ENCODE assay signal across 15 cellular contexts in genomic region chr2:44927979-44928659, GRCh38. TPM values are rescaled to one million over a fixed set of nuclear protein-coding genes. Genes with fewer than 3 reads are reported as not detected.
DNase-seq lines count a peak whose midpoint lies in the region; ATAC-seq and TF ChIP-seq lines count a peak whose summit lies in the region.
"Had no signal": no experiment of that assay in that cellular context is flagged by ENCODE, and none has a peak within 500 bp of the region (broad histone marks: within the 10 kb centered on the region; RNA-seq: fewer than 3 reads in every experiment).

No MANE protein-coding gene starts in this region.

- intact Hi-C loops in IMR-90 (cut with micrococcal nuclease) (no loop called here), right cardiac atrium (cut with DNase I) (no loop called here)

- CTCF ChIA-PET in IMR-90 (lab: Yijun Ruan, JAX), result interaction anchor here (0.6 kb wide), 1 partner anchor 33 kb away, joined by 3 read pairs; no protein-coding TSS in a partner anchor

- TF ChIP-seq RAD21 in IMR-90 (IDR thresholded peaks at IDR 0.05; ENCODE audit: low read length), result no peak

- peak; percentile 70 for DNase-seq in ELF-1 (ENCODE audit: low read depth, low spot score)
- DNase-seq in IMR-90, result no peak
- DNase-seq in right cardiac atrium, result no peak
- peak; percentile 92 for DNase-seq in retina
- no peak for DNase-seq in NK-92 treated with Interleukin-12 subunit alpha and Interleukin-12 subunit beta, amount 100 ng/mL, for 24 hours (lab: John Stamatoyannopoulos, UW)
- DNase-seq in UCSD-AML1 (lab: John Stamatoyannopoulos, UW; ENCODE audit: unreplicated experiment), result no peak
- DNase-seq in DMS79 treated with DMSO at 0.1 percent for 48 hours (lab: John Stamatoyannopoulos, UW), result no peak
- DNase-seq: body of pancreas; C1 segment of cervical spinal cord; NCI-H1048; occipital lobe; stimulated activated CD4-positive, alpha-beta T cell treated with anti-CD3 and anti-CD28 coated beads, Interleukin-2, amount 100 ng/mL, for 48 hours had no signal

- H3K79me1 ChIP-seq in IMR-90 (ENCODE audit: low read depth in 1 of 2, low read length in 2 of 2), result no peaks in the 10 kb centered on the region

- no peak overlapping the region for H2BK5ac ChIP-seq in IMR-90 (ENCODE audit: low read depth, low read length, poor library complexity, severe bottlenecking)

- no peak overlapping the region for H3K56ac ChIP-seq in IMR-90 (ENCODE audit: extremely low read depth, insufficient read depth, low read length)

- H3K36me3 ChIP-seq in IMR-90 (ENCODE audit: control insufficient read depth, insufficient read depth, low read length), result no peaks in the 10 kb centered on the region

- no peak overlapping the region for H3K27ac ChIP-seq in IMR-90 (ENCODE audit: insufficient read depth, low read length)
- no peak overlapping the region for H3K27ac ChIP-seq in right cardiac atrium (ENCODE audit: low read length)
- H3K27ac ChIP-seq: body of pancreas had no signal

- H2AK9ac ChIP-seq in IMR-90 (replicated peaks; ENCODE audit: low read depth, low read length, poor library complexity), result no peak overlapping the region

- no peak overlapping the region for H4K5ac ChIP-seq in IMR-90 (ENCODE audit: low read depth, low read length)

- ATAC-seq in IMR-90 (ENCODE audit: low read depth), result no peak
- ATAC-seq in right cardiac atrium, result no peak
- ATAC-seq in HG02798 (IDR thresholded peaks at IDR 0.05; ENCODE audit: poor library complexity, unreplicated experiment), result no peak
- ATAC-seq: stimulated activated effector memory CD8-positive, alpha-beta T cell treated with anti-CD3 and anti-CD28 coated beads, Interleukin-12 subunit alpha, Interleukin-12 subunit beta, amount 100 ng/mL, for 72 hours had no signal

- H3K4ac ChIP-seq in IMR-90 (ENCODE audit: low read depth, low read length), result no peak overlapping the region

- no peaks in the 10 kb centered on the region for H3K9me1 ChIP-seq in IMR-90 (ENCODE audit: insufficient read depth, low read length)

- peaks cover 2% of the 10 kb centered on the region for H3K9me3 ChIP-seq in IMR-90 (ENCODE audit: control insufficient read depth, insufficient read depth, low read length)
- H3K9me3 ChIP-seq in right cardiac atrium (ENCODE audit: control insufficient read depth, low read length), result no peaks in the 10 kb centered on the region
- H3K9me3 ChIP-seq: body of pancreas had no signal

- no peak overlapping the region for H3K9ac ChIP-seq in IMR-90 (ENCODE audit: low read depth, low read length)

- BruUV-seq in IMR-90 (replicated peaks; lab: Mats Ljungman, UMichigan), result no TSS peak

- H3K18ac ChIP-seq in IMR-90 (ENCODE audit: low read depth, low read length), result no peak overlapping the region

- TF ChIP-seq CTCF in IMR-90 (conservative IDR thresholded peaks at IDR 0.05; ENCODE audit: low read depth, low read length), result no peak

- in situ Hi-C loops in IMR-90 (cut with MboI; ENCODE audit: low sequenced_read_pairs), result no loop called here

- peaks cover 83% of the 10 kb centered on the region for H3K27me3 ChIP-seq in IMR-90 (ENCODE audit: control insufficient read depth, insufficient read depth, low read length)
- H3K27me3 ChIP-seq in right cardiac atrium (ENCODE audit: control insufficient read depth, insufficient read depth), result peaks cover 9% of the 10 kb centered on the region

- H4K8ac ChIP-seq in IMR-90 (ENCODE audit: low read depth in 2 of 2, low read length in 2 of 2), result no peak overlapping the region

- no peak overlapping the region for H4K91ac ChIP-seq in IMR-90 (ENCODE audit: insufficient read depth, low read depth, low read length)

- no peak overlapping the region for H2BK20ac ChIP-seq in IMR-90 (ENCODE audit: low read depth, low read length)

- H3K4me3 ChIP-seq in IMR-90 (ENCODE audit: insufficient read depth, low read depth, low read length) (no peak overlapping the region), right cardiac atrium (ENCODE audit: low read length) (peak overlapping the region; percentile 29)

- H3K23ac ChIP-seq in IMR-90 (ENCODE audit: low read depth, low read length), result no peak overlapping the region

- 4% methylated on average over 11 of the region's 44 CpGs; no CpG with 5 or more reads in 1 of the 2 experiments for WGBS in IMR-90 (ENCODE audit: extremely low coverage in 2 of 2, insufficient read length in 1 of 2), 2 experiments
- WGBS in right cardiac atrium, result 5% methylated on average over 44 of the region's 44 CpGs

- peak overlapping the region; percentile 11 for H2AFZ ChIP-seq in IMR-90 (replicated peaks; ENCODE audit: low read length, poor library complexity)

- no peak overlapping the region for H2BK120ac ChIP-seq in IMR-90 (ENCODE audit: low read depth, low read length)

- peak overlapping the region; percentile 28; the same call in 1 of the 2 replicates for H3K4me2 ChIP-seq in IMR-90 (ENCODE audit: low read depth, low read length)

- no peak overlapping the region for H2AK5ac ChIP-seq in IMR-90 (ENCODE audit: low read depth, low read length)

- dilution Hi-C loops in IMR-90 (cut with HindIII; ENCODE audit: low sequenced_read_pairs, unreplicated experiment), result no loop called here

- H3K14ac ChIP-seq in IMR-90 (replicated peaks; ENCODE audit: low read depth, low read length), result no peak overlapping the region

- no peaks in the 10 kb centered on the region for H4K20me1 ChIP-seq in IMR-90 (ENCODE audit: insufficient read depth, low read length)

- no peak for TF ChIP-seq POLR2A in IMR-90 (IDR thresholded peaks at IDR 0.05; ENCODE audit: low read depth, low read length)

- POLR2A ChIA-PET in IMR-90 (lab: Charles Lee; ENCODE audit: unreplicated experiment), result no interaction called here

- H3K4me1 ChIP-seq in IMR-90 (ENCODE audit: control insufficient read depth, insufficient read depth, low read length) (no peaks in the 10 kb centered on the region), right cardiac atrium (ENCODE audit: control insufficient read depth, insufficient read depth, low read length) (no peaks in the 10 kb centered on the region)

- H2BK15ac ChIP-seq in IMR-90 (ENCODE audit: low read depth, low read length), result no peak overlapping the region

TF ChIP-seq in IMR-90, 13 proteins besides CTCF, POLR2A, EP300 and RAD21:
- TF ChIP-seq RFX5 (IDR thresholded peaks at IDR 0.05; ENCODE audit: low read depth, low read length) (no peak), MAZ (IDR thresholded peaks at IDR 0.05; ENCODE audit: borderline replicate concordance, low read depth, low read length) (no peak), BHLHE40 (IDR thresholded peaks at IDR 0.05; ENCODE audit: low read depth, low read length) (no peak), CEBPB (IDR thresholded peaks at IDR 0.05; ENCODE audit: low read depth, low read length) (no peak), ELK1 (IDR thresholded peaks at IDR 0.05; ENCODE audit: borderline replicate concordance, low read depth, low read length) (no peak), NFE2L2 (IDR thresholded peaks at IDR 0.05; ENCODE audit: low read depth, low read length) (no peak), CHD1 (IDR thresholded peaks at IDR 0.05; ENCODE audit: low read depth, low read length) (no peak), MXI1 (IDR thresholded peaks at IDR 0.05; ENCODE audit: borderline replicate concordance, low read depth, low read length) (no peak), SMC3 (IDR thresholded peaks at IDR 0.05; ENCODE audit: low read depth, low read length) (no peak), FOS (IDR thresholded peaks at IDR 0.05; ENCODE audit: low read depth, low read length) (no peak), RCOR1 (IDR thresholded peaks at IDR 0.05; ENCODE audit: insufficient replicate concordance, low read length) (no peak), MAFK (IDR thresholded peaks at IDR 0.05; ENCODE audit: low read depth, low read length) (no peak)
- TF ChIP-seq, protein P1, sequence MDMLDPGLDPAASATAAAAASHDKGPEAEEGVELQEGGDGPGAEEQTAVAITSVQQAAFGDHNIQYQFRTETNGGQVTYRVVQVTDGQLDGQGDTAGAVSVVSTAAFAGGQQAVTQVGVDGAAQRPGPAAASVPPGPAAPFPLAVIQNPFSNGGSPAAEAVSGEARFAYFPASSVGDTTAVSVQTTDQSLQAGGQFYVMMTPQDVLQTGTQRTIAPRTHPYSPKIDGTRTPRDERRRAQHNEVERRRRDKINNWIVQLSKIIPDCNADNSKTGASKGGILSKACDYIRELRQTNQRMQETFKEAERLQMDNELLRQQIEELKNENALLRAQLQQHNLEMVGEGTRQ (IDR thresholded peaks at IDR 0.05; ENCODE audit: low read depth, low read length), result no peak

RNA-seq across cellular contexts. Expression of gene SIX3, which starts 13.4 kb away (rescaled TPM):
- not detected in 2 replicates for total RNA-seq in IMR-90 (2012; rRNA removed)
- polyA plus RNA-seq in IMR-90 (2012; rRNA removed), result not detected in 2 replicates
- not detected in 2 replicates for polyA plus RNA-seq in IMR-90 (2012; cell fraction: cytosol; rRNA removed)
- polyA plus RNA-seq in IMR-90 (2012; cell fraction: nucleus; rRNA removed; ENCODE audit: low replicate concordance), result not detected in 2 replicates
- not detected for total RNA-seq in right cardiac atrium
- not detected for polyA plus RNA-seq in right cardiac atrium
- total RNA-seq: lower leg skin, occipital lobe had no signal

Comparison
In these comparisons a context has a peak if more than half of its experiments do, and no peak if none do; other contexts are left out.
1. DNase-seq: peak in ELF-1 (single experiment) and retina (single experiment); none in IMR-90 (single experiment), right cardiac atrium (0 of 3), NK-92 treated with Interleukin-12 subunit alpha and Interleukin-12 subunit beta, amount 100 ng/mL, for 24 hours (single experiment), UCSD-AML1 (single experiment) and DMS79 treated with DMSO at 0.1 percent for 48 hours (single experiment).